ENCODE assay signal across 34 cellular contexts in the genomic region with DNA sequence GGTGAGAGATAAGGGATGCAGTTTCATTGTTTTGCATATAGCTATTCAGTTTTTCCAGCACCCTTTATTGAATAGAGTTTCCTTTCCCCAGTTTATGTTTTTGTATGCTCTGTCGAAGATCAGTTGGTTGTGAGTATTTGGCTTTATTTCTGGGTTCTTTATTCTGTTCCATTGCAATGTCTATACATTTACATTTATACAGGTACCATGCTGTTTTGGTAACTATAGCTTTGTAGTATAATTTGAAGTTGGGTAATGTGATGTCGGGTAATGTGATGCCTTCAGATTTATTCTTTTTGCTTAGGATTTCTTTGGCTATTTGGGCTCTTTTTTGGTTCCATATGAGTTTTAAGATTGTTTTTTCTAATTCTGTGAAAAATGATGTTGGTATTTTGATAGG.
"Had no signal": no experiment of that assay in that cellular context is flagged by ENCODE, and none has a peak within 500 bp of the region (broad histone marks: within the 10 kb centered on the region; RNA-seq: fewer than 3 reads in every experiment).

No MANE protein-coding gene starts in this region.

- H3K27me3 ChIP-seq: adrenal gland, body of pancreas, brain microvascular endothelial cell, breast epithelium had no signal

- H3K36me3 ChIP-seq: breast epithelium had no signal

- FAIRE-seq: astrocyte, TTC549 had no signal

- H3K4me3 ChIP-seq: adrenal gland, body of pancreas, breast epithelium had no signal

- H3K27ac ChIP-seq: adrenal gland, body of pancreas, brain microvascular endothelial cell, breast epithelium, VCaP had no signal

- ATAC-seq: activated CD8-positive, alpha-beta T cell treated with anti-CD3 and anti-CD28 coated beads for 36 hours; activated naive CD4-positive, alpha-beta T cell treated with anti-CD3 and anti-CD28 coated beads, Interleukin-2, amount 50 U/mL, for 72 hours; activated T-cell treated with anti-CD3 and anti-CD28 coated beads, Interleukin-2, amount 50 U/mL, for 4 hours; activated T-cell treated with anti-CD3 and anti-CD28 coated beads, Interleukin-2, amount 50 U/mL, for 72 hours; activated T-helper 17 cell treated with anti-CD3 and anti-CD28 coated beads, Interleukin-2, amount 50 U/mL, for 72 hours; body of pancreas; T-cell had no signal

- DNase-seq: activated B cell treated with CpG ODN at 0.5 μM for 24 hours; activated CD4-positive, alpha-beta memory T cell treated with anti-CD3 and anti-CD28 coated beads for 36 hours; activated CD4-positive, alpha-beta T cell treated with anti-CD3 and anti-CD28 coated beads for 4 hours; activated CD4-positive, alpha-beta T cell treated with anti-CD3 and anti-CD28 coated beads, Interleukin-2, amount 10 ng/mL, durations not matched to agents 24 days and 14 days; activated CD4-positive, alpha-beta T cell treated with anti-CD3 and anti-CD28 coated beads, Interleukin-2, amount 50 U/mL, for 1 hour; activated CD4-positive, alpha-beta T cell treated with anti-CD3 and anti-CD28 coated beads, Interleukin-2, amount 50 U/mL, for 4 hours; activated CD4-positive, CD25-positive, alpha-beta regulatory T cell treated with anti-CD3 and anti-CD28 coated beads, Interleukin-2, amount 50 U/mL, for 72 hours; activated CD8-positive, alpha-beta memory T cell treated with anti-CD3 and anti-CD28 coated beads, Interleukin-2, amount 50 U/mL, for 4 hours; activated CD8-positive, alpha-beta T cell treated with anti-CD3 and anti-CD28 coated beads for 36 hours; activated effector memory CD4-positive, alpha-beta T cell treated with anti-CD3 and anti-CD28 coated beads, Interleukin-2, amount 50 U/mL, for 16 hours; activated gamma-delta T cell treated with Interleukin-2 at 50 U/mL for 16 hours; activated naive CD4-positive, alpha-beta T cell; activated naive CD4-positive, alpha-beta T cell treated with anti-CD3 and anti-CD28 coated beads for 36 hours; activated naive CD4-positive, alpha-beta T cell treated with anti-CD3 and anti-CD28 coated beads, Interleukin-2, amount 50 U/mL, for 16 hours; activated naive CD8-positive, alpha-beta T cell treated with anti-CD3 and anti-CD28 coated beads for 36 hours; activated T-cell treated with anti-CD3 and anti-CD28 coated beads for 4 hours; activated T-cell treated with anti-CD3 and anti-CD28 coated beads, Interleukin-2, amount 50 U/mL, for 1 hour; activated T-cell treated with anti-CD3 and anti-CD28 coated beads, Interleukin-2, amount 50 U/mL, for 4 hours; activated T-cell treated with anti-CD3 and anti-CD28 coated beads, Interleukin-2, amount 50 U/mL, for 72 hours; adrenal gland; amniotic stem cell; aorta; body of pancreas; brain microvascular endothelial cell; central memory CD4-positive, alpha-beta T cell; T-cell; T-helper 2 cell; T-helper 9 cell had no signal

- H3K9me3 ChIP-seq: adrenal gland, body of pancreas, breast epithelium had no signal

- H3K4me1 ChIP-seq: breast epithelium had no signal
